In genomic region chr14:58280954-58281787, GRCh38 we compare ENCODE assay signal across 9 cellular contexts. TPM values are rescaled to one million over a fixed set of nuclear protein-coding genes. Genes with fewer than 3 reads are reported as not detected.
DNase-seq lines count a peak whose midpoint lies in the region; FAIRE-seq and TF ChIP-seq lines count a peak whose summit lies in the region.
"Had no signal": no experiment of that assay in that cellular context is flagged by ENCODE, and none has a peak within 500 bp of the region (broad histone marks: within the 10 kb centered on the region; RNA-seq: fewer than 3 reads in every experiment).

No MANE protein-coding gene starts in this region.

- FAIRE-seq in GM19239 (lab: Jason Lieb, UNC) = peak; percentile 66
- FAIRE-seq: H1 had no signal

- TF ChIP-seq CTCF in AG09309 (IDR thresholded peaks at IDR 0.05; ENCODE audit: control insufficient read depth, insufficient read depth, low read depth, low read length, missing control alignments) = no peak

- intact Hi-C loops in head of caudate nucleus (cut with DNase I) = no loop called here
- intact Hi-C loops in posterior vena cava (cut with DNase I) = no loop called here

- no peaks in the 10 kb centered on the region for H3K9me3 ChIP-seq in adipocyte (ENCODE audit: control insufficient read depth, low read length)

- DNase-seq in AG09309 (ENCODE audit: low read depth) (peak; percentile 76), GM19239 (ENCODE audit: insufficient read length, low spot score) (no peak), LHCN-M2 (ENCODE audit: low read depth) (peak; percentile 85), adipocyte (ENCODE audit: low read depth) (peak; percentile 85), head of caudate nucleus (peak in 33 of 42 donors; percentile 17 to 79 (median 49)), SKM-1 (lab: John Stamatoyannopoulos, UW; ENCODE audit: unreplicated experiment) (no peak), posterior vena cava (ENCODE audit: low spot score) (no peak)

- H3K4me3 ChIP-seq in AG09309 (ENCODE audit: control insufficient read depth, low read depth, low read length) (no peak overlapping the region), adipocyte (ENCODE audit: low read length) (peak overlapping the region; percentile 40), rectal smooth muscle tissue (ENCODE audit: low read length) (no peak overlapping the region)

- H3K27me3 ChIP-seq in adipocyte (replicated peaks; ENCODE audit: control insufficient read depth, insufficient read depth, low read length) = no peaks in the 10 kb centered on the region
- H3K27me3 ChIP-seq in rectal smooth muscle tissue (ENCODE audit: control insufficient read depth, insufficient read depth, low read length) = no peaks in the 10 kb centered on the region

- peak overlapping the region; percentile 82 for H3K9ac ChIP-seq in adipocyte (ENCODE audit: low read length)
- H3K9ac ChIP-seq in rectal smooth muscle tissue (ENCODE audit: low read length) = no peak overlapping the region

- H3K27ac ChIP-seq in rectal smooth muscle tissue (ENCODE audit: low read depth, low read length) = peak overlapping the region; percentile 76

- peaks cover 69% of the 10 kb centered on the region for H3K36me3 ChIP-seq in adipocyte (ENCODE audit: control insufficient read depth, insufficient read depth, low read length, severe bottlenecking)
- H3K36me3 ChIP-seq in rectal smooth muscle tissue (ENCODE audit: control insufficient read depth, insufficient read depth, low read length) = peaks cover 5% of the 10 kb centered on the region

- H3K4me1 ChIP-seq in adipocyte (ENCODE audit: control insufficient read depth, insufficient read depth, low read length) (peaks cover 33% of the 10 kb centered on the region), rectal smooth muscle tissue (ENCODE audit: control insufficient read depth, insufficient read depth, low read length) (peaks cover 21% of the 10 kb centered on the region)

RNA-seq across cellular contexts. Expression of gene ARID4A, which starts 17.2 kb away (rescaled TPM):
- 6.1 and 8.2 TPM in 2 replicates for total RNA-seq in LHCN-M2 (2014; rRNA removed)
- 3.0 TPM for polyA plus RNA-seq in LHCN-M2 (2012)
- total RNA-seq in posterior vena cava = 10 to 100 TPM; 26.3 to 27.1 TPM

RNA-seq across cellular contexts. Expression of gene PSMA3, which starts 36.5 kb away (rescaled TPM):
- 82.1 and 104 TPM in 2 replicates for total RNA-seq in LHCN-M2 (2014; rRNA removed)
- 92.0 TPM for polyA plus RNA-seq in LHCN-M2 (2012)
- 100 to 1,000 TPM; 147 to 170 TPM for total RNA-seq in posterior vena cava

Comparison
In these comparisons a context has a peak if more than half of its experiments do, and no peak if none do; other contexts are left out.
1. DNase-seq: peak in AG09309 (single experiment), LHCN-M2 (single experiment), adipocyte (single experiment) and head of caudate nucleus (33 of 42); none in GM19239 (single experiment), SKM-1 (single experiment) and posterior vena cava (single experiment).